Comparison of ENCODE assay signal across 2 cellular contexts in the genomic region with DNA sequence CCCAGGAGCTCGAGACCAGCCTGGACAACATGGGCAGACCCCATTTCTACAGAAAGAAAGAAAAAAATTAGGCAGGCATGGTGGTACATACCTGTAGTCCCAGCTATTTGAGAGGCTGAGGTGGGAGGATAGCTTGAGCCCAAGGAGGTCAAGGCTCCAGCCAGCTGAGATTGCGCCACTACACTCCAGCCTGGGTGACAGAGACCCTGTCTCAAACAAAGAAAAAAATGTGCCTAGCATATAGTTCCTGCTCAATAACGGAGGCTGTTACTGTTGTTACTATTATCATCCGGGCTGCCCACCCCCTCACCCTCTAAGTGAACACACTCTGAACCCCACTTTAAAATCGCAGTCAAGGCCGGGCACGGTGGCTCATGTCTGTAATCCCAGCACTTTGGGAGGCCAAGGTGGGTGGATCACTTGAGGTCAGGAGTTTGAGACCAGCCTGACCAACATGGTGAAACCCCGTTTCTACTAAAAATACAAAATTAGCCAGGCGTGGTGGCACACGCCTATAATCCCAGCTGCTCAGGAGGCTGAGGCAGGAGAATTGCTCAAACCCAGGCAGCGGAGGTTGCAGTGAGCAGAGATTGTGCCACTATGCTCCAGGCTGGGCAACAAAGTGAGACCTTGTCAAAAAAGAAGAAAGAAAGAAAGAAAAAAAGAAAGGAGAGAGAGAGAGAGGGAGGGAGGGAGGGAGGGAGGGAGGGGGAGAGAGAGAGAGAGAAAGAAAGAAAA. TPM values are rescaled to one million over a fixed set of nuclear protein-coding genes. Genes with fewer than 3 reads are reported as not detected.
"Had no signal": no experiment of that assay in that cellular context is flagged by ENCODE, and none has a peak within 500 bp of the region (broad histone marks: within the 10 kb centered on the region; RNA-seq: fewer than 3 reads in every experiment).

No MANE protein-coding gene starts in this region.

RNA-seq across cellular contexts. Expression of gene CABP7, which starts 35.0 kb away (rescaled TPM):
- total RNA-seq: Right ventricle myocardium inferior, SK-MEL-5 had no signal
